In genomic region chr12:6089041-6089823, GRCh38 we compare ENCODE assay signal across 8 cellular contexts. TPM values are rescaled to one million over a fixed set of nuclear protein-coding genes. Genes with fewer than 3 reads are reported as not detected.
DNase-seq lines count a peak whose midpoint lies in the region; ATAC-seq and TF ChIP-seq lines count a peak whose summit lies in the region.

No MANE protein-coding gene starts in this region.

- intact Hi-C loops in naive thymus-derived CD4-positive, alpha-beta T cell (cut with micrococcal nuclease) = no loop called here
- intact Hi-C loops in natural killer cell (cut with micrococcal nuclease) = no loop called here

- no peaks in the 10 kb centered on the region for H3K9me3 Mint-ChIP-seq in naive thymus-derived CD4-positive, alpha-beta T cell
- no peaks in the 10 kb centered on the region for H3K9me3 Mint-ChIP-seq in natural killer cell

- H3K4me1 Mint-ChIP-seq in naive thymus-derived CD4-positive, alpha-beta T cell = peaks cover 0 to 12% (median 6%) of the 10 kb centered on the region in 7 donors
- peaks cover 12 to 23% of the 10 kb centered on the region in 2 donors for H3K4me1 Mint-ChIP-seq in natural killer cell

- DNase-seq in NCI-H510A treated with DMSO at 0.1 percent for 48 hours (lab: John Stamatoyannopoulos, UW) (peak; percentile 79), foreskin keratinocyte (peak in 1 of 2 donors; percentile 70), natural killer cell (no peak)
- DNase-seq in naive thymus-derived CD4-positive, alpha-beta T cell = no peak

- H3K27ac Mint-ChIP-seq in naive thymus-derived CD4-positive, alpha-beta T cell = peak overlapping the region in 1 of 9 donors; percentile 34
- no peak overlapping the region for H3K27ac Mint-ChIP-seq in natural killer cell

- CTCF ChIA-PET in naive thymus-derived CD4-positive, alpha-beta T cell (lab: Charles Lee) = interaction anchor here (0.7 kb wide), 1 partner anchor 109 kb away, joined by 3 read pairs; no protein-coding TSS in a partner anchor

- POLR2A ChIA-PET in naive thymus-derived CD4-positive, alpha-beta T cell (lab: Charles Lee) = no interaction called here

- H3K27ac ChIP-seq in foreskin keratinocyte = peak overlapping the region; percentile 50
- H3K27ac ChIP-seq in naive thymus-derived CD4-positive, alpha-beta T cell (ENCODE audit: low read depth, low read length) = no peak overlapping the region

- no peak overlapping the region for H3K4me3 ChIP-seq in skeletal muscle satellite cell (ENCODE audit: low read length)
- no peak overlapping the region for H3K4me3 ChIP-seq in naive thymus-derived CD4-positive, alpha-beta T cell (ENCODE audit: low read length)

- no peak overlapping the region for H3K4me3 Mint-ChIP-seq in naive thymus-derived CD4-positive, alpha-beta T cell
- no peak overlapping the region for H3K4me3 Mint-ChIP-seq in natural killer cell

- no peak overlapping the region for H3K9ac ChIP-seq in skeletal muscle satellite cell (ENCODE audit: low read depth, low read length)

- 0 out of 2 replicates have a peak, but pooled peaks have one; percentile 1 for TF ChIP-seq RAD21 in Ishikawa (IDR thresholded peaks at IDR 0.05; ENCODE audit: low read depth)

- H3K27me3 ChIP-seq in foreskin keratinocyte = no peaks in the 10 kb centered on the region
- no peaks in the 10 kb centered on the region for H3K27me3 ChIP-seq in skeletal muscle satellite cell (ENCODE audit: control insufficient read depth, insufficient read depth, low read length)
- H3K27me3 ChIP-seq in naive thymus-derived CD4-positive, alpha-beta T cell (ENCODE audit: control insufficient read depth in 2 of 2, insufficient read depth in 2 of 2, low read length in 2 of 2) = peaks cover 0 to 4% of the 10 kb centered on the region in 2 donors

- H3K4me1 ChIP-seq in foreskin keratinocyte (peaks cover 35% of the 10 kb centered on the region), skeletal muscle satellite cell (ENCODE audit: control insufficient read depth, insufficient read depth, low read length) (peaks cover 51% of the 10 kb centered on the region)
- H3K4me1 ChIP-seq in naive thymus-derived CD4-positive, alpha-beta T cell (ENCODE audit: control insufficient read depth in 2 of 2, insufficient read depth in 2 of 2, low read length in 2 of 2) = no peaks in the 10 kb centered on the region

- H3K4me2 ChIP-seq in skeletal muscle satellite cell (ENCODE audit: low read length) = peak overlapping the region; percentile 62

- ATAC-seq in foreskin keratinocyte (peak; percentile 15), GM18867 (IDR thresholded peaks at IDR 0.05; ENCODE audit: unreplicated experiment) (no peak), natural killer cell (no peak), HG03469 (IDR thresholded peaks at IDR 0.05; ENCODE audit: unreplicated experiment) (no peak)
- no peak for ATAC-seq in naive thymus-derived CD4-positive, alpha-beta T cell

- peaks cover 0 to 10% (median 6%) of the 10 kb centered on the region in 5 donors for H3K27me3 Mint-ChIP-seq in naive thymus-derived CD4-positive, alpha-beta T cell
- H3K27me3 Mint-ChIP-seq in natural killer cell (ENCODE audit: low read depth in 2 of 2) = peaks cover 7 to 15% of the 10 kb centered on the region in 2 donors

- peak; percentile 47; the same call in 1 of the 2 replicates for TF ChIP-seq EP300 in Ishikawa (IDR thresholded peaks at IDR 0.05; ENCODE audit: borderline replicate concordance)

- H3K36me3 Mint-ChIP-seq in naive thymus-derived CD4-positive, alpha-beta T cell = no peaks in the 10 kb centered on the region
- H3K36me3 Mint-ChIP-seq in natural killer cell = no peaks in the 10 kb centered on the region

- no peaks in the 10 kb centered on the region for H3K9me3 ChIP-seq in skeletal muscle satellite cell (replicated peaks; ENCODE audit: low read length)
- no peaks in the 10 kb centered on the region for H3K9me3 ChIP-seq in naive thymus-derived CD4-positive, alpha-beta T cell (ENCODE audit: control insufficient read depth in 2 of 3, low read length in 3 of 3)

- no peak for TF ChIP-seq CTCF in foreskin keratinocyte (conservative IDR thresholded peaks at IDR 0.05)
- TF ChIP-seq CTCF in natural killer cell (IDR thresholded peaks at IDR 0.05) = no peak

- no peaks in the 10 kb centered on the region for H3K36me3 ChIP-seq in skeletal muscle satellite cell (ENCODE audit: insufficient read depth, low read length)
- H3K36me3 ChIP-seq in naive thymus-derived CD4-positive, alpha-beta T cell (ENCODE audit: control insufficient read depth in 2 of 3, insufficient read depth in 3 of 3, low read length in 3 of 3) = no peaks in the 10 kb centered on the region

TF ChIP-seq in Ishikawa, 13 proteins besides CTCF, POLR2A, EP300 and RAD21:
- TF ChIP-seq TCF12 (IDR thresholded peaks at IDR 0.05; ENCODE audit: low read depth) (0 out of 2 replicates have a peak, but pooled peaks have one; percentile 48), USF1 (IDR thresholded peaks at IDR 0.05) (peak; percentile 80), REST (IDR thresholded peaks at IDR 0.05; ENCODE audit: low read depth) (no peak), YY1 (IDR thresholded peaks at IDR 0.05; ENCODE audit: low read depth) (no peak; the same call in 1 of the 2 replicates), NFIC (IDR thresholded peaks at IDR 0.05) (no peak; the same call in 1 of the 2 replicates), MAX (IDR thresholded peaks at IDR 0.05) (peak; percentile 98), CEBPB (IDR thresholded peaks at IDR 0.05) (no peak), ZBTB7A (IDR thresholded peaks at IDR 0.05; ENCODE audit: low read depth) (no peak), TEAD4 (IDR thresholded peaks at IDR 0.05) (peak; percentile 22; the same call in 1 of the 2 replicates), TAF1 (IDR thresholded peaks at IDR 0.05; ENCODE audit: low read depth) (no peak), CREB1 (IDR thresholded peaks at IDR 0.05; ENCODE audit: low read depth) (peak; percentile 36; the same call in 1 of the 2 replicates), EGR1 (IDR thresholded peaks at IDR 0.05) (no peak), FOXM1 (IDR thresholded peaks at IDR 0.05; ENCODE audit: borderline replicate concordance, low read depth) (peak; percentile 86)

RNA-seq across cellular contexts. Expression of gene VWF, which starts 35.2 kb away (rescaled TPM):
- total RNA-seq in foreskin keratinocyte = not detected in 2 replicates
- under 0.01 and 0.07 TPM in 2 replicates for polyA plus RNA-seq in foreskin keratinocyte
- total RNA-seq in skeletal muscle satellite cell (2012; rRNA removed) = 0.22 and 0.25 TPM in 2 replicates
- under 1 TPM in 3 of 5 experiments, not detected in 2; 0.21 to 0.34 (median 0.32) TPM for total RNA-seq in naive thymus-derived CD4-positive, alpha-beta T cell
- polyA plus RNA-seq in naive thymus-derived CD4-positive, alpha-beta T cell = not detected
- under 1 TPM; 0.14 to 0.95 (median 0.71) TPM for total RNA-seq in natural killer cell
